Comparison of ENCODE assay signal across 1 cellular context in genomic region chr10:123007558-123008378, GRCh38.
TF ChIP-seq lines count a peak whose summit lies in the region.

No MANE protein-coding gene starts in this region.

TF ChIP-seq in WTC11, 78 proteins besides CTCF, POLR2A, EP300 and RAD21 (continued from another document):
- TF ChIP-seq ZNF425 (CRISPR knock-in tag; conservative IDR thresholded peaks at IDR 0.05) (no peak), EMX1 (CRISPR knock-in tag; IDR thresholded peaks at IDR 0.05) (no peak), NFYB (CRISPR knock-in tag; conservative IDR thresholded peaks at IDR 0.05; ENCODE audit: low read depth) (no peak), ZNF671 (CRISPR knock-in tag; IDR thresholded peaks at IDR 0.05) (no peak), AFF4 (CRISPR knock-in tag; IDR thresholded peaks at IDR 0.05; ENCODE audit: borderline replicate concordance) (no peak), SMAD3 (CRISPR knock-in tag; IDR thresholded peaks at IDR 0.05; ENCODE audit: borderline replicate concordance) (no peak), NR1H2 (CRISPR knock-in tag; IDR thresholded peaks at IDR 0.05) (no peak)
